ENCODE assay signal across 1 cellular context in the genomic region with DNA sequence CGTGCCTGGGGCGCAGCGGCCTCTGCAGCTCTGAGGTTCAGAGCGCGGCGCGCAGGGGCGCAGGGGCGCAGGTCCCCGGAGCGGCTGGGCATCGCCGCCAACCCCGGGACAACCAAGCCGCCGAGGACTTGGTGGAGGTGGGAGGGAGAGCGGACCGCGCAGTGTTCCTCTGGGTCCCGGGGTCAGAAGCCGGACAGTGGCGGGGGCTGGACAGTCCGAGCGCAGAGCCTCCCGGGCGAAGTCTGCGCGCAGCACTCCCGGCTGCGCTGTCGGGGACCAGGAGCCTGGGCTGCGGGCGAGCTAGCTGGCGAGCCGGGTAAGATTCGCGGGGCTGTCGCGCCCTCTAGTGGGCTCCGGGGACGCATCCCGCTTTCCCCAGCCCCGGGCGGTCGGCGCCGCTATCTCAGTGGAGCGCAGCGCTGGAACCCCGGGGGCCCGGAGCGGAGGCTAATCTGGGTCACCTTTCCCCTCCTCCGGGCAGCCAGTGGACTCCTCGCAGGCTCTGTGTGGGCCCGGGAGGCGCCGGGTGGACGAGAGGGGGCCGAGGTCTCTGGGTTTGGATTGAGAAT.
TF ChIP-seq lines count a peak whose summit lies in the region.

No MANE protein-coding gene starts in this region.

TF ChIP-seq in HepG2, 621 proteins besides CTCF, POLR2A, EP300 and RAD21 (continued from another document and continues in another):
- no peak for TF ChIP-seq PTBP1 (IDR thresholded peaks at IDR 0.05; ENCODE audit: low read depth, low read length, poor library complexity, severe bottlenecking)
- TF ChIP-seq ZNF24 (IDR thresholded peaks at IDR 0.05): no peak
- no peak for TF ChIP-seq FLYWCH1 (CRISPR knock-in tag; IDR thresholded peaks at IDR 0.05)
- TF ChIP-seq ZNF883 (CRISPR knock-in tag; IDR thresholded peaks at IDR 0.05; ENCODE audit: not compliant biosample characterization): no peak
- no peak for TF ChIP-seq ARNTL (CRISPR knock-in tag; IDR thresholded peaks at IDR 0.05)
- TF ChIP-seq SATB2 (CRISPR knock-in tag; IDR thresholded peaks at IDR 0.05): no peak
- no peak for TF ChIP-seq ESRRA (CRISPR knock-in tag; IDR thresholded peaks at IDR 0.05; ENCODE audit: low read depth)
- no peak for TF ChIP-seq TGIF2 (CRISPR knock-in tag; IDR thresholded peaks at IDR 0.05)
- TF ChIP-seq, protein P1, sequence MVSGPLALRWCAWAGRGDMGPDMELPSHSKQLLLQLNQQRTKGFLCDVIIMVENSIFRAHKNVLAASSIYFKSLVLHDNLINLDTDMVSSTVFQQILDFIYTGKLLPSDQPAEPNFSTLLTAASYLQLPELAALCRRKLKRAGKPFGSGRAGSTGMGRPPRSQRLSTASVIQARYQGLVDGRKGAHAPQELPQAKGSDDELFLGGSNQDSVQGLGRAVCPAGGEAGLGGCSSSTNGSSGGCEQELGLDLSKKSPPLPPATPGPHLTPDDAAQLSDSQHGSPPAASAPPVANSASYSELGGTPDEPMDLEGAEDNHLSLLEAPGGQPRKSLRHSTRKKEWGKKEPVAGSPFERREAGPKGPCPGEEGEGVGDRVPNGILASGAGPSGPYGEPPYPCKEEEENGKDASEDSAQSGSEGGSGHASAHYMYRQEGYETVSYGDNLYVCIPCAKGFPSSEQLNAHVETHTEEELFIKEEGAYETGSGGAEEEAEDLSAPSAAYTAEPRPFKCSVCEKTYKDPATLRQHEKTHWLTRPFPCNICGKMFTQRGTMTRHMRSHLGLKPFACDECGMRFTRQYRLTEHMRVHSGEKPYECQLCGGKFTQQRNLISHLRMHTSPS (CRISPR knock-in tag; IDR thresholded peaks at IDR 0.05; ENCODE audit: low read depth): no peak
- TF ChIP-seq, protein P2, sequence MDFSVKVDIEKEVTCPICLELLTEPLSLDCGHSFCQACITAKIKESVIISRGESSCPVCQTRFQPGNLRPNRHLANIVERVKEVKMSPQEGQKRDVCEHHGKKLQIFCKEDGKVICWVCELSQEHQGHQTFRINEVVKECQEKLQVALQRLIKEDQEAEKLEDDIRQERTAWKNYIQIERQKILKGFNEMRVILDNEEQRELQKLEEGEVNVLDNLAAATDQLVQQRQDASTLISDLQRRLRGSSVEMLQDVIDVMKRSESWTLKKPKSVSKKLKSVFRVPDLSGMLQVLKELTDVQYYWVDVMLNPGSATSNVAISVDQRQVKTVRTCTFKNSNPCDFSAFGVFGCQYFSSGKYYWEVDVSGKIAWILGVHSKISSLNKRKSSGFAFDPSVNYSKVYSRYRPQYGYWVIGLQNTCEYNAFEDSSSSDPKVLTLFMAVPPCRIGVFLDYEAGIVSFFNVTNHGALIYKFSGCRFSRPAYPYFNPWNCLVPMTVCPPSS (IDR thresholded peaks at IDR 0.05): no peak
- TF ChIP-seq RCOR2 (CRISPR knock-in tag; IDR thresholded peaks at IDR 0.05): no peak
- no peak for TF ChIP-seq PHB2 (IDR thresholded peaks at IDR 0.05; ENCODE audit: partially characterized antibody)
- TF ChIP-seq SRSF9 (IDR thresholded peaks at IDR 0.05; ENCODE audit: borderline replicate concordance, insufficient read depth, low read depth, low read length, poor library complexity, severe bottlenecking): no peak
- no peak for TF ChIP-seq AGO2 (optimal IDR thresholded peaks at IDR 0.05; ENCODE audit: low read depth, low read length)
- TF ChIP-seq SIN3B (IDR thresholded peaks at IDR 0.05; ENCODE audit: low read length): no peak
- TF ChIP-seq ZNF543 (CRISPR knock-in tag; IDR thresholded peaks at IDR 0.05): peak; percentile 93
- TF ChIP-seq, protein P3, sequence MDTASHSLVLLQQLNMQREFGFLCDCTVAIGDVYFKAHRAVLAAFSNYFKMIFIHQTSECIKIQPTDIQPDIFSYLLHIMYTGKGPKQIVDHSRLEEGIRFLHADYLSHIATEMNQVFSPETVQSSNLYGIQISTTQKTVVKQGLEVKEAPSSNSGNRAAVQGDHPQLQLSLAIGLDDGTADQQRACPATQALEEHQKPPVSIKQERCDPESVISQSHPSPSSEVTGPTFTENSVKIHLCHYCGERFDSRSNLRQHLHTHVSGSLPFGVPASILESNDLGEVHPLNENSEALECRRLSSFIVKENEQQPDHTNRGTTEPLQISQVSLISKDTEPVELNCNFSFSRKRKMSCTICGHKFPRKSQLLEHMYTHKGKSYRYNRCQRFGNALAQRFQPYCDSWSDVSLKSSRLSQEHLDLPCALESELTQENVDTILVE (CRISPR knock-in tag; IDR thresholded peaks at IDR 0.05): no peak
- no peak for TF ChIP-seq CENPT (CRISPR knock-in tag; IDR thresholded peaks at IDR 0.05; ENCODE audit: low read depth)
- no peak for TF ChIP-seq ATF7 (IDR thresholded peaks at IDR 0.05)
- no peak for TF ChIP-seq ATF7 (CRISPR knock-in tag; IDR thresholded peaks at IDR 0.05)
- TF ChIP-seq CC2D1A (CRISPR knock-in tag; IDR thresholded peaks at IDR 0.05): no peak
- no peak for TF ChIP-seq RFXANK (CRISPR knock-in tag; IDR thresholded peaks at IDR 0.05)
- TF ChIP-seq, protein P4, sequence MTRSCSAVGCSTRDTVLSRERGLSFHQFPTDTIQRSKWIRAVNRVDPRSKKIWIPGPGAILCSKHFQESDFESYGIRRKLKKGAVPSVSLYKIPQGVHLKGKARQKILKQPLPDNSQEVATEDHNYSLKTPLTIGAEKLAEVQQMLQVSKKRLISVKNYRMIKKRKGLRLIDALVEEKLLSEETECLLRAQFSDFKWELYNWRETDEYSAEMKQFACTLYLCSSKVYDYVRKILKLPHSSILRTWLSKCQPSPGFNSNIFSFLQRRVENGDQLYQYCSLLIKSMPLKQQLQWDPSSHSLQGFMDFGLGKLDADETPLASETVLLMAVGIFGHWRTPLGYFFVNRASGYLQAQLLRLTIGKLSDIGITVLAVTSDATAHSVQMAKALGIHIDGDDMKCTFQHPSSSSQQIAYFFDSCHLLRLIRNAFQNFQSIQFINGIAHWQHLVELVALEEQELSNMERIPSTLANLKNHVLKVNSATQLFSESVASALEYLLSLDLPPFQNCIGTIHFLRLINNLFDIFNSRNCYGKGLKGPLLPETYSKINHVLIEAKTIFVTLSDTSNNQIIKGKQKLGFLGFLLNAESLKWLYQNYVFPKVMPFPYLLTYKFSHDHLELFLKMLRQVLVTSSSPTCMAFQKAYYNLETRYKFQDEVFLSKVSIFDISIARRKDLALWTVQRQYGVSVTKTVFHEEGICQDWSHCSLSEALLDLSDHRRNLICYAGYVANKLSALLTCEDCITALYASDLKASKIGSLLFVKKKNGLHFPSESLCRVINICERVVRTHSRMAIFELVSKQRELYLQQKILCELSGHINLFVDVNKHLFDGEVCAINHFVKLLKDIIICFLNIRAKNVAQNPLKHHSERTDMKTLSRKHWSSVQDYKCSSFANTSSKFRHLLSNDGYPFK (CRISPR knock-in tag; IDR thresholded peaks at IDR 0.05; ENCODE audit: borderline replicate concordance): no peak
- TF ChIP-seq, protein P5, sequence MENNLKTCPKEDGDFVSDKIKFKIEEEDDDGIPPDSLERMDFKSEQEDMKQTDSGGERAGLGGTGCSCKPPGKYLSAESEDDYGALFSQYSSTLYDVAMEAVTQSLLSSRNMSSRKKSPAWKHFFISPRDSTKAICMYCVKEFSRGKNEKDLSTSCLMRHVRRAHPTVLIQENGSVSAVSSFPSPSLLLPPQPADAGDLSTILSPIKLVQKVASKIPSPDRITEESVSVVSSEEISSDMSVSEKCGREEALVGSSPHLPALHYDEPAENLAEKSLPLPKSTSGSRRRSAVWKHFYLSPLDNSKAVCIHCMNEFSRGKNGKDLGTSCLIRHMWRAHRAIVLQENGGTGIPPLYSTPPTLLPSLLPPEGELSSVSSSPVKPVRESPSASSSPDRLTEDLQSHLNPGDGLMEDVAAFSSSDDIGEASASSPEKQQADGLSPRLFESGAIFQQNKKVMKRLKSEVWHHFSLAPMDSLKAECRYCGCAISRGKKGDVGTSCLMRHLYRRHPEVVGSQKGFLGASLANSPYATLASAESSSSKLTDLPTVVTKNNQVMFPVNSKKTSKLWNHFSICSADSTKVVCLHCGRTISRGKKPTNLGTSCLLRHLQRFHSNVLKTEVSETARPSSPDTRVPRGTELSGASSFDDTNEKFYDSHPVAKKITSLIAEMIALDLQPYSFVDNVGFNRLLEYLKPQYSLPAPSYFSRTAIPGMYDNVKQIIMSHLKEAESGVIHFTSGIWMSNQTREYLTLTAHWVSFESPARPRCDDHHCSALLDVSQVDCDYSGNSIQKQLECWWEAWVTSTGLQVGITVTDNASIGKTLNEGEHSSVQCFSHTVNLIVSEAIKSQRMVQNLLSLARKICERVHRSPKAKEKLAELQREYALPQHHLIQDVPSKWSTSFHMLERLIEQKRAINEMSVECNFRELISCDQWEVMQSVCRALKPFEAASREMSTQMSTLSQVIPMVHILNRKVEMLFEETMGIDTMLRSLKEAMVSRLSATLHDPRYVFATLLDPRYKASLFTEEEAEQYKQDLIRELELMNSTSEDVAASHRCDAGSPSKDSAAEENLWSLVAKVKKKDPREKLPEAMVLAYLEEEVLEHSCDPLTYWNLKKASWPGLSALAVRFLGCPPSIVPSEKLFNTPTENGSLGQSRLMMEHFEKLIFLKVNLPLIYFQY (CRISPR knock-in tag; IDR thresholded peaks at IDR 0.05; ENCODE audit: borderline replicate concordance): no peak
- TF ChIP-seq ZNF180 (CRISPR knock-in tag; IDR thresholded peaks at IDR 0.05; ENCODE audit: borderline replicate concordance, low read depth): no peak
- 0 out of 2 replicates have a peak, but pooled peaks have one; percentile 23 for TF ChIP-seq ELF3 (CRISPR knock-in tag; IDR thresholded peaks at IDR 0.05)
- 0 out of 2 replicates have a peak, but pooled peaks have one; percentile 9 for TF ChIP-seq HDAC2 (CRISPR knock-in tag; IDR thresholded peaks at IDR 0.05)
- TF ChIP-seq ZNF781 (CRISPR knock-in tag; IDR thresholded peaks at IDR 0.05; ENCODE audit: borderline replicate concordance, not compliant biosample characterization): no peak
- TF ChIP-seq, protein P6, sequence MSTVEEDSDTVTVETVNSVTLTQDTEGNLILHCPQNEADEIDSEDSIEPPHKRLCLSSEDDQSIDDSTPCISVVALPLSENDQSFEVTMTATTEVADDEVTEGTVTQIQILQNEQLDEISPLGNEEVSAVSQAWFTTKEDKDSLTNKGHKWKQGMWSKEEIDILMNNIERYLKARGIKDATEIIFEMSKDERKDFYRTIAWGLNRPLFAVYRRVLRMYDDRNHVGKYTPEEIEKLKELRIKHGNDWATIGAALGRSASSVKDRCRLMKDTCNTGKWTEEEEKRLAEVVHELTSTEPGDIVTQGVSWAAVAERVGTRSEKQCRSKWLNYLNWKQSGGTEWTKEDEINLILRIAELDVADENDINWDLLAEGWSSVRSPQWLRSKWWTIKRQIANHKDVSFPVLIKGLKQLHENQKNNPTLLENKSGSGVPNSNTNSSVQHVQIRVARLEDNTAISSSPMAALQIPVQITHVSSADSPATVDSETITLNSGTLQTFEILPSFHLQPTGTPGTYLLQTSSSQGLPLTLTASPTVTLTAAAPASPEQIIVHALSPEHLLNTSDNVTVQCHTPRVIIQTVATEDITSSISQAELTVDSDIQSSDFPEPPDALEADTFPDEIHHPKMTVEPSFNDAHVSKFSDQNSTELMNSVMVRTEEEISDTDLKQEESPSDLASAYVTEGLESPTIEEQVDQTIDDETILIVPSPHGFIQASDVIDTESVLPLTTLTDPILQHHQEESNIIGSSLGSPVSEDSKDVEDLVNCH (CRISPR knock-in tag; IDR thresholded peaks at IDR 0.05): no peak
- TF ChIP-seq, protein P7, sequence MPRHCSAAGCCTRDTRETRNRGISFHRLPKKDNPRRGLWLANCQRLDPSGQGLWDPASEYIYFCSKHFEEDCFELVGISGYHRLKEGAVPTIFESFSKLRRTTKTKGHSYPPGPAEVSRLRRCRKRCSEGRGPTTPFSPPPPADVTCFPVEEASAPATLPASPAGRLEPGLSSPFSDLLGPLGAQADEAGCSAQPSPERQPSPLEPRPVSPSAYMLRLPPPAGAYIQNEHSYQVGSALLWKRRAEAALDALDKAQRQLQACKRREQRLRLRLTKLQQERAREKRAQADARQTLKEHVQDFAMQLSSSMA (CRISPR knock-in tag; IDR thresholded peaks at IDR 0.05): no peak
- no peak for TF ChIP-seq SP140L (CRISPR knock-in tag; IDR thresholded peaks at IDR 0.05; ENCODE audit: borderline replicate concordance)
- no peak for TF ChIP-seq SMAD9 (CRISPR knock-in tag; IDR thresholded peaks at IDR 0.05)
- TF ChIP-seq ZNF17 (CRISPR knock-in tag; IDR thresholded peaks at IDR 0.05): no peak
- TF ChIP-seq ATF7-NPFF (CRISPR knock-in tag; IDR thresholded peaks at IDR 0.05; ENCODE audit: low read depth): no peak
- no peak for TF ChIP-seq KDM5B (CRISPR knock-in tag; IDR thresholded peaks at IDR 0.05; ENCODE audit: borderline replicate concordance)
- 0 out of 2 replicates have a peak, but pooled peaks have one; percentile 45 for TF ChIP-seq EEA1 (CRISPR knock-in tag; IDR thresholded peaks at IDR 0.05; ENCODE audit: borderline replicate concordance)
- no peak for TF ChIP-seq TBX3 (IDR thresholded peaks at IDR 0.05; ENCODE audit: borderline replicate concordance)
- no peak for TF ChIP-seq ERF (CRISPR knock-in tag; IDR thresholded peaks at IDR 0.05)
- no peak for TF ChIP-seq HDAC6 (IDR thresholded peaks at IDR 0.05; ENCODE audit: low read depth, low read length)
- TF ChIP-seq NFE2L1 (CRISPR knock-in tag; IDR thresholded peaks at IDR 0.05; ENCODE audit: borderline replicate concordance): no peak
- TF ChIP-seq RARG (CRISPR knock-in tag; IDR thresholded peaks at IDR 0.05; ENCODE audit: low read depth): no peak
- TF ChIP-seq ZNF335 (CRISPR knock-in tag; IDR thresholded peaks at IDR 0.05): no peak
- TF ChIP-seq, protein P8, sequence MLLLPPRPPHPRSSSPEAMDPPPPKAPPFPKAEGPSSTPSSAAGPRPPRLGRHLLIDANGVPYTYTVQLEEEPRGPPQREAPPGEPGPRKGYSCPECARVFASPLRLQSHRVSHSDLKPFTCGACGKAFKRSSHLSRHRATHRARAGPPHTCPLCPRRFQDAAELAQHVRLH (CRISPR knock-in tag; IDR thresholded peaks at IDR 0.05; ENCODE audit: borderline replicate concordance, low read depth): no peak; the same call in 1 of the 2 replicates
- TF ChIP-seq, protein P9, sequence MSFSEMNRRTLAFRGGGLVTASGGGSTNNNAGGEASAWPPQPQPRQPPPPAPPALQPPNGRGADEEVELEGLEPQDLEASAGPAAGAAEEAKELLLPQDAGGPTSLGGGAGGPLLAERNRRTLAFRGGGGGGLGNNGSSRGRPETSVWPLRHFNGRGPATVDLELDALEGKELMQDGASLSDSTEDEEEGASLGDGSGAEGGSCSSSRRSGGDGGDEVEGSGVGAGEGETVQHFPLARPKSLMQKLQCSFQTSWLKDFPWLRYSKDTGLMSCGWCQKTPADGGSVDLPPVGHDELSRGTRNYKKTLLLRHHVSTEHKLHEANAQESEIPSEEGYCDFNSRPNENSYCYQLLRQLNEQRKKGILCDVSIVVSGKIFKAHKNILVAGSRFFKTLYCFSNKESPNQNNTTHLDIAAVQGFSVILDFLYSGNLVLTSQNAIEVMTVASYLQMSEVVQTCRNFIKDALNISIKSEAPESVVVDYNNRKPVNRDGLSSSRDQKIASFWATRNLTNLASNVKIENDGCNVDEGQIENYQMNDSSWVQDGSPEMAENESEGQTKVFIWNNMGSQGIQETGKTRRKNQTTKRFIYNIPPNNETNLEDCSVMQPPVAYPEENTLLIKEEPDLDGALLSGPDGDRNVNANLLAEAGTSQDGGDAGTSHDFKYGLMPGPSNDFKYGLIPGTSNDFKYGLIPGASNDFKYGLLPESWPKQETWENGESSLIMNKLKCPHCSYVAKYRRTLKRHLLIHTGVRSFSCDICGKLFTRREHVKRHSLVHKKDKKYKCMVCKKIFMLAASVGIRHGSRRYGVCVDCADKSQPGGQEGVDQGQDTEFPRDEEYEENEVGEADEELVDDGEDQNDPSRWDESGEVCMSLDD (CRISPR knock-in tag; IDR thresholded peaks at IDR 0.05; ENCODE audit: borderline replicate concordance): peak; percentile 52; the same call in 1 of the 2 replicates
- no peak for TF ChIP-seq RFX1 (IDR thresholded peaks at IDR 0.05)
